8 cellular contexts compared by ENCODE assay signal in genomic region chr17:40190197-40191021, GRCh38. TPM values are rescaled to one million over a fixed set of nuclear protein-coding genes. Genes with fewer than 3 reads are reported as not detected.
A peak's percentile ranks its signal among the peaks of the same experiment; 100 is the strongest.
DNase-seq lines count a peak whose midpoint lies in the region; ATAC-seq and TF ChIP-seq lines count a peak whose summit lies in the region.

No MANE protein-coding gene starts in this region.

- H3K9ac ChIP-seq in neural progenitor cell = no peak overlapping the region

- H3K79me2 ChIP-seq in neural progenitor cell (ENCODE audit: low read depth) = no peaks in the 10 kb centered on the region

- no peaks in the 10 kb centered on the region for H4K20me1 ChIP-seq in neural progenitor cell (ENCODE audit: low read depth)

- peaks cover 27% of the 10 kb centered on the region for H3K4me1 Mint-ChIP-seq in neural progenitor cell

- in situ Hi-C loops in SK-MEL-5 (cut with HindIII; ENCODE audit: low pct_unique_long_range_greater_than_20kb, low sequenced_read_pairs) = no loop called here

- H3K27me3 ChIP-seq in neural progenitor cell = peaks cover 8% of the 10 kb centered on the region

- peak; percentile 62 for TF ChIP-seq CTCF in neural progenitor cell (IDR thresholded peaks at IDR 0.05)

- ATAC-seq in HG02973 (IDR thresholded peaks at IDR 0.05; ENCODE audit: unreplicated experiment) (no peak), HG03025 (IDR thresholded peaks at IDR 0.05; ENCODE audit: low FRiP score, unreplicated experiment) (no peak)

- peaks cover 8% of the 10 kb centered on the region for H3K36me3 Mint-ChIP-seq in neural progenitor cell

- no peak overlapping the region for H3K27ac Mint-ChIP-seq in neural progenitor cell

- peak overlapping the region; percentile 82 for H3K4me2 ChIP-seq in neural progenitor cell

- H3F3A ChIP-seq in neural progenitor cell (ENCODE audit: low read depth) = peaks cover 18% of the 10 kb centered on the region

- H3K4me3 ChIP-seq in neural progenitor cell = peak overlapping the region; percentile 52

- H3K4me1 ChIP-seq in neural progenitor cell = peaks cover 17% of the 10 kb centered on the region

- no peaks in the 10 kb centered on the region for H3K36me3 ChIP-seq in neural progenitor cell

- no peaks in the 10 kb centered on the region for H3K9me3 ChIP-seq in neural progenitor cell (ENCODE audit: low read depth)

- no peak overlapping the region for H2AFZ ChIP-seq in neural progenitor cell (replicated peaks)

- DNase-seq in activated effector memory CD4-positive, alpha-beta T cell treated with anti-CD3 and anti-CD28 coated beads, Interleukin-2, amount 50 U/mL, for 16 hours = peak; percentile 69
- no peak for DNase-seq in activated effector memory CD4-positive, alpha-beta T cell treated with Interleukin-2 at 50 U/mL for 16 hours
- peak; percentile 51 for DNase-seq in SK-MEL-5 (ENCODE audit: low read depth, low spot score)
- peak; percentile 63 for DNase-seq in neural progenitor cell (ENCODE audit: low spot score)
- DNase-seq in MV-4-11 (lab: John Stamatoyannopoulos, UW) = no peak

- H3K27me3 Mint-ChIP-seq in neural progenitor cell (ENCODE audit: insufficient read depth, low read depth) = peaks cover 13% of the 10 kb centered on the region

- H3K9me3 Mint-ChIP-seq in neural progenitor cell = no peaks in the 10 kb centered on the region

- H3K4me3 Mint-ChIP-seq in neural progenitor cell = peak overlapping the region; percentile 80

- H3K27ac ChIP-seq in cingulate gyrus (ENCODE audit: low read depth, low read length) (peak overlapping the region; percentile 72), neural progenitor cell (no peak overlapping the region)

RNA-seq across cellular contexts. Expression of gene RAPGEFL1, which starts 13.1 kb away (rescaled TPM):
- 1.9 and 2.4 TPM in 2 replicates for total RNA-seq in SK-MEL-5 (2014; rRNA removed; shearing (Covaris generic))
- 4.5 and 7.9 TPM in 2 replicates for polyA plus RNA-seq in SK-MEL-5 (2015; cell fraction: cytosol; rRNA removed)
- polyA plus RNA-seq in SK-MEL-5 (2015; cell fraction: nucleus; rRNA removed) = 16.9 and 21.1 TPM in 2 replicates
- 6.8 and 8.3 TPM in 2 replicates for total RNA-seq in neural progenitor cell (ENCODE audit: low replicate concordance)

RNA-seq across cellular contexts. Expression of gene WIPF2, which starts 28.7 kb away (rescaled TPM):
- total RNA-seq in SK-MEL-5 (2014; rRNA removed; shearing (Covaris generic)) = 5.1 and 5.7 TPM in 2 replicates
- polyA plus RNA-seq in SK-MEL-5 (2015; cell fraction: cytosol; rRNA removed) = 14.2 and 17.2 TPM in 2 replicates
- 6.0 and 12.9 TPM in 2 replicates for polyA plus RNA-seq in SK-MEL-5 (2015; cell fraction: nucleus; rRNA removed)
- 6.8 and 9.3 TPM in 2 replicates for total RNA-seq in neural progenitor cell (ENCODE audit: low replicate concordance)

RNA-seq across cellular contexts. Expression of gene CASC3, which starts 50.1 kb away (rescaled TPM):
- 26.4 and 32.0 TPM in 2 replicates for total RNA-seq in SK-MEL-5 (2014; rRNA removed; shearing (Covaris generic))
- 37.8 and 44.1 TPM in 2 replicates for polyA plus RNA-seq in SK-MEL-5 (2015; cell fraction: cytosol; rRNA removed)
- polyA plus RNA-seq in SK-MEL-5 (2015; cell fraction: nucleus; rRNA removed) = 94.2 and 105 TPM in 2 replicates
- total RNA-seq in neural progenitor cell (ENCODE audit: low replicate concordance) = 64.0 and 68.9 TPM in 2 replicates

Comparison
In these comparisons a context has a peak if more than half of its experiments do, and no peak if none do; other contexts are left out.
1. DNase-seq: peak in activated effector memory CD4-positive, alpha-beta T cell treated with anti-CD3 and anti-CD28 coated beads, Interleukin-2, amount 50 U/mL, for 16 hours (single experiment), SK-MEL-5 (single experiment) and neural progenitor cell (single experiment); none in activated effector memory CD4-positive, alpha-beta T cell treated with Interleukin-2 at 50 U/mL for 16 hours (single experiment) and MV-4-11 (single experiment).